In genomic region chr1:156495401-156496140, GRCh38 we compare ENCODE assay signal across 9 cellular contexts. TPM values are rescaled to one million over a fixed set of nuclear protein-coding genes. Genes with fewer than 3 reads are reported as not detected.
DNase-seq lines count a peak whose midpoint lies in the region; ATAC-seq, FAIRE-seq and TF ChIP-seq lines count a peak whose summit lies in the region.
"Had no signal": no experiment of that assay in that cellular context is flagged by ENCODE, and none has a peak within 500 bp of the region (broad histone marks: within the 10 kb centered on the region; RNA-seq: fewer than 3 reads in every experiment).

No MANE protein-coding gene starts in this region.

- TF ChIP-seq EP300 in transverse colon (IDR thresholded peaks at IDR 0.05; ENCODE audit: low read depth), result no peak

- ATAC-seq in activated CD8-positive, alpha-beta memory T cell treated with anti-CD3 and anti-CD28 coated beads, Interleukin-2, amount 10 ng/mL, durations not matched to agents 7 days and 5 days, result no peak
- no peak for ATAC-seq in central memory CD8-positive, alpha-beta T cell (replicated peaks; ENCODE audit: extremely low read depth, poor library complexity, severe bottlenecking)
- ATAC-seq in GM18870 (IDR thresholded peaks at IDR 0.05; ENCODE audit: unreplicated experiment), result no peak

- CTCF ChIA-PET in activated CD8-positive, alpha-beta memory T cell treated with anti-CD3 and anti-CD28 coated beads, Interleukin-2, amount 10 ng/mL, durations not matched to agents 7 days and 5 days (lab: Charles Lee), result interaction anchor here (18.2 kb wide), 1 partner anchor 11 kb away, joined by 372 read pairs; no protein-coding TSS in a partner anchor

- intact Hi-C loops in transverse colon (cut with DNase I; ENCODE audit: low total_unique reads), result no loop called here

- H3K36me3 ChIP-seq in mucosa of rectum (ENCODE audit: control insufficient read depth in 2 of 2, insufficient read depth in 2 of 2, low read length in 2 of 2), result peaks cover 4 to 19% of the 10 kb centered on the region in 2 donors
- H3K36me3 ChIP-seq in transverse colon, result no peaks in the 10 kb centered on the region

- peaks cover 26% of the 10 kb centered on the region for H3K36me3 Mint-ChIP-seq in activated CD8-positive, alpha-beta memory T cell treated with anti-CD3 and anti-CD28 coated beads, Interleukin-2, amount 10 ng/mL, durations not matched to agents 7 days and 5 days
- H3K36me3 Mint-ChIP-seq in central memory CD8-positive, alpha-beta T cell (ENCODE audit: insufficient read depth), result peaks cover 25% of the 10 kb centered on the region

- no peaks in the 10 kb centered on the region for H3K27me3 ChIP-seq in mucosa of rectum (ENCODE audit: control insufficient read depth in 2 of 2, insufficient read depth in 2 of 2, low read length in 2 of 2)
- no peaks in the 10 kb centered on the region for H3K27me3 ChIP-seq in transverse colon

- no peaks in the 10 kb centered on the region for H3K9me3 Mint-ChIP-seq in activated CD8-positive, alpha-beta memory T cell treated with anti-CD3 and anti-CD28 coated beads, Interleukin-2, amount 10 ng/mL, durations not matched to agents 7 days and 5 days (ENCODE audit: low read depth)
- H3K9me3 Mint-ChIP-seq in central memory CD8-positive, alpha-beta T cell, result no peaks in the 10 kb centered on the region

- in situ Hi-C loops in transverse colon (cut with MboI; ENCODE audit: low pct_ligation_motif_present in 1 of 4, low pct_unique_long_range_greater_than_20kb in 1 of 4, low sequenced_read_pairs in 3 of 4), result no loop called here

- no peak for TF ChIP-seq POLR2A in transverse colon (IDR thresholded peaks at IDR 0.05)

- no peak overlapping the region for H3K4me3 Mint-ChIP-seq in activated CD8-positive, alpha-beta memory T cell treated with anti-CD3 and anti-CD28 coated beads, Interleukin-2, amount 10 ng/mL, durations not matched to agents 7 days and 5 days
- H3K4me3 Mint-ChIP-seq in central memory CD8-positive, alpha-beta T cell, result peak overlapping the region; percentile 87

- H3K9me3 ChIP-seq in mucosa of rectum (ENCODE audit: control insufficient read depth in 2 of 2, low read length in 2 of 2) (no peaks in the 10 kb centered on the region), transverse colon (no peaks in the 10 kb centered on the region)

- H3K27ac Mint-ChIP-seq in activated CD8-positive, alpha-beta memory T cell treated with anti-CD3 and anti-CD28 coated beads, Interleukin-2, amount 10 ng/mL, durations not matched to agents 7 days and 5 days, result peak overlapping the region; percentile 64
- H3K27ac Mint-ChIP-seq in central memory CD8-positive, alpha-beta T cell (ENCODE audit: low read depth), result peak overlapping the region; percentile 90

- 65% methylated on average over 9 of the region's 9 CpGs; no CpG with 5 or more reads in 1 of the 2 donors for WGBS in transverse colon (ENCODE audit: low coverage in 1 of 2), 2 donors

- no peak for DNase-seq in activated CD8-positive, alpha-beta memory T cell treated with anti-CD3 and anti-CD28 coated beads, Interleukin-2, amount 10 ng/mL, durations not matched to agents 7 days and 5 days
- no peak for DNase-seq in activated CD8-positive, alpha-beta memory T cell treated with anti-CD3 and anti-CD28 coated beads for 24 hours
- DNase-seq in central memory CD8-positive, alpha-beta T cell (ENCODE audit: low spot score in 2 of 2), result no peak
- peak; percentile 33 for DNase-seq in transverse colon
- DNase-seq in Kasumi-1 (lab: John Stamatoyannopoulos, UW), result no peak
- no peak for DNase-seq in urothelium cell line (ENCODE audit: low spot score)
- DNase-seq: activated gamma-delta T cell had no signal

- no peak for TF ChIP-seq CTCF in transverse colon (IDR thresholded peaks at IDR 0.05)

- no peaks in the 10 kb centered on the region for H3K27me3 Mint-ChIP-seq in activated CD8-positive, alpha-beta memory T cell treated with anti-CD3 and anti-CD28 coated beads, Interleukin-2, amount 10 ng/mL, durations not matched to agents 7 days and 5 days
- H3K27me3 Mint-ChIP-seq in central memory CD8-positive, alpha-beta T cell, result no peaks in the 10 kb centered on the region

- H3K9ac ChIP-seq in mucosa of rectum (ENCODE audit: low read depth in 1 of 2, low read length in 2 of 2), result peak overlapping the region; percentile 3 to 33

- H3K4me3 ChIP-seq in mucosa of rectum (ENCODE audit: low read length in 2 of 2) (peak overlapping the region in 1 of 2 donors; percentile 49), transverse colon (no peak overlapping the region)

- H3K27ac ChIP-seq in mucosa of rectum (ENCODE audit: low read depth in 2 of 2, low read length in 2 of 2), result peak overlapping the region; percentile 76 to 82
- peak overlapping the region; percentile 99 to 100 (median 100) for H3K27ac ChIP-seq in transverse colon

- H3K4me1 Mint-ChIP-seq in activated CD8-positive, alpha-beta memory T cell treated with anti-CD3 and anti-CD28 coated beads, Interleukin-2, amount 10 ng/mL, durations not matched to agents 7 days and 5 days, result peaks cover 83% of the 10 kb centered on the region
- H3K4me1 Mint-ChIP-seq in central memory CD8-positive, alpha-beta T cell, result peaks cover 86% of the 10 kb centered on the region

- H3K4me1 ChIP-seq in mucosa of rectum (ENCODE audit: control insufficient read depth in 2 of 2, insufficient read depth in 2 of 2, low read length in 2 of 2) (peaks cover 84 to 85% of the 10 kb centered on the region in 2 donors), transverse colon (peaks cover 74 to 86% (median 84%) of the 10 kb centered on the region in 4 donors)

- no peak for FAIRE-seq in urothelium cell line (lab: Jason Lieb, UNC)

RNA-seq across cellular contexts. Expression of gene MEF2D, which starts 5.0 kb away (rescaled TPM):
- 10 to 100 TPM; 57.1 to 63.1 TPM for total RNA-seq in activated CD8-positive, alpha-beta memory T cell treated with anti-CD3 and anti-CD28 coated beads, Interleukin-2, amount 10 ng/mL, durations not matched to agents 7 days and 5 days
- total RNA-seq in transverse colon, result 100 to 1,000 TPM in 1 of 4 donors, 10 to 100 TPM in 3; 26.1 to 200 (median 85.7) TPM
